Comparison of ENCODE assay signal across 31 cellular contexts in genomic region chr2:133489146-133489545, GRCh38.
"Had no signal": no experiment of that assay in that cellular context is flagged by ENCODE, and none has a peak within 500 bp of the region (broad histone marks: within the 10 kb centered on the region; RNA-seq: fewer than 3 reads in every experiment).

No MANE protein-coding gene starts in this region.

- ATAC-seq: activated CD4-positive, alpha-beta T cell treated with anti-CD3 and anti-CD28 coated beads for 36 hours; activated naive CD4-positive, alpha-beta T cell treated with anti-CD3 and anti-CD28 coated beads, Interleukin-2, amount 50 U/mL, for 72 hours; activated T-cell treated with anti-CD3 and anti-CD28 coated beads, Interleukin-2, amount 50 U/mL, for 72 hours; esophagus mucosa; T-helper 17 cell had no signal

- FAIRE-seq: endometrium, endothelial cell of umbilical vein, frontal cortex had no signal

- H3K27me3 ChIP-seq: ascending aorta, breast epithelium, cardiac muscle cell, colonic mucosa, heart left ventricle had no signal

- H3K4me3 Mint-ChIP-seq: activated CD4-positive, alpha-beta memory T cell treated with anti-CD3 and anti-CD28 coated beads for 36 hours; activated CD4-positive, alpha-beta T cell treated with anti-CD3 and anti-CD28 coated beads for 36 hours; activated CD4-positive, alpha-beta T cell treated with anti-CD3 and anti-CD28 coated beads, Interleukin-2, amount 10 ng/mL, durations not matched to agents 24 days and 14 days; activated naive CD4-positive, alpha-beta T cell treated with anti-CD3 and anti-CD28 coated beads, Interleukin-2, amount 10 ng/mL, durations not matched to agents 7 days and 5 days; activated naive CD8-positive, alpha-beta T cell treated with anti-CD3 and anti-CD28 coated beads, Interleukin-2, amount 10 ng/mL, durations not matched to agents 7 days and 5 days; activated T-cell treated with anti-CD3 and anti-CD28 coated beads, Interleukin-2, amount 50 U/mL, for 24 hours; activated T-cell treated with anti-CD3 and anti-CD28 coated beads, Interleukin-2, amount 50 U/mL, for 72 hours; brain; T-helper 17 cell; T-helper 2 cell treated with Interferon-gamma antibody and Interleukin-4, amounts not matched to agents 5 μg/mL and 100 μg/mL, for 36 hours had no signal

- H3K4me1 Mint-ChIP-seq: activated CD4-positive, alpha-beta T cell treated with anti-CD3 and anti-CD28 coated beads for 36 hours; activated CD4-positive, alpha-beta T cell treated with anti-CD3 and anti-CD28 coated beads, Interleukin-2, amount 10 ng/mL, durations not matched to agents 24 days and 14 days; activated naive CD4-positive, alpha-beta T cell treated with anti-CD3 and anti-CD28 coated beads, Interleukin-2, amount 10 ng/mL, durations not matched to agents 7 days and 5 days; activated naive CD8-positive, alpha-beta T cell treated with anti-CD3 and anti-CD28 coated beads, Interleukin-2, amount 10 ng/mL, durations not matched to agents 7 days and 5 days; T-helper 17 cell had no signal

- H3K9me3 Mint-ChIP-seq: activated naive CD4-positive, alpha-beta T cell treated with anti-CD3 and anti-CD28 coated beads, Interleukin-2, amount 10 ng/mL, durations not matched to agents 7 days and 5 days; activated naive CD8-positive, alpha-beta T cell treated with anti-CD3 and anti-CD28 coated beads, Interleukin-2, amount 10 ng/mL, durations not matched to agents 7 days and 5 days; T-helper 2 cell treated with Interferon-gamma antibody and Interleukin-4, amounts not matched to agents 5 μg/mL and 100 μg/mL, for 36 hours had no signal

- H3K9me3 ChIP-seq: ascending aorta, breast epithelium, colonic mucosa, heart left ventricle had no signal

- H3K27ac ChIP-seq: ascending aorta, breast epithelium, cardiac muscle cell, colonic mucosa, heart left ventricle had no signal

- H3K36me3 ChIP-seq: ascending aorta, breast epithelium, cardiac muscle cell, colonic mucosa, heart left ventricle had no signal

- H3K4me3 ChIP-seq: ascending aorta, breast epithelium, cardiac muscle cell, colonic mucosa, heart left ventricle had no signal

- H3K4me1 ChIP-seq: breast epithelium, colonic mucosa had no signal

- H3K27me3 Mint-ChIP-seq: activated CD4-positive, alpha-beta memory T cell treated with anti-CD3 and anti-CD28 coated beads for 36 hours; activated CD4-positive, alpha-beta T cell treated with anti-CD3 and anti-CD28 coated beads for 36 hours; activated CD4-positive, alpha-beta T cell treated with anti-CD3 and anti-CD28 coated beads, Interleukin-2, amount 10 ng/mL, durations not matched to agents 24 days and 14 days; activated naive CD4-positive, alpha-beta T cell treated with anti-CD3 and anti-CD28 coated beads, Interleukin-2, amount 10 ng/mL, durations not matched to agents 7 days and 5 days; activated naive CD8-positive, alpha-beta T cell treated with anti-CD3 and anti-CD28 coated beads, Interleukin-2, amount 10 ng/mL, durations not matched to agents 7 days and 5 days; activated T-cell treated with anti-CD3 and anti-CD28 coated beads, Interleukin-2, amount 50 U/mL, for 24 hours; T-helper 17 cell had no signal

- DNase-seq: activated CD4-positive, alpha-beta memory T cell treated with anti-CD3 and anti-CD28 coated beads for 36 hours; activated CD4-positive, alpha-beta T cell treated with anti-CD3 and anti-CD28 coated beads for 36 hours; activated CD4-positive, alpha-beta T cell treated with anti-CD3 and anti-CD28 coated beads, Interleukin-2, amount 10 ng/mL, durations not matched to agents 24 days and 14 days; activated CD4-positive, CD25-positive, alpha-beta regulatory T cell; activated CD4-positive, CD25-positive, alpha-beta regulatory T cell treated with anti-CD3 and anti-CD28 coated beads, Interleukin-2, amount 50 U/mL, for 72 hours; activated CD8-positive, alpha-beta memory T cell treated with anti-CD3 and anti-CD28 coated beads, Interleukin-2, amount 50 U/mL, for 48 hours; activated gamma-delta T cell; activated naive CD4-positive, alpha-beta T cell; activated naive CD4-positive, alpha-beta T cell treated with anti-CD3 and anti-CD28 coated beads, Interleukin-2, amount 10 ng/mL, durations not matched to agents 7 days and 5 days; activated naive CD8-positive, alpha-beta T cell treated with anti-CD3 and anti-CD28 coated beads, Interleukin-2, amount 10 ng/mL, durations not matched to agents 7 days and 5 days; activated T-cell treated with anti-CD3 and anti-CD28 coated beads for 4 hours; activated T-cell treated with anti-CD3 and anti-CD28 coated beads, Interleukin-2, amount 50 U/mL, for 24 hours; activated T-cell treated with anti-CD3 and anti-CD28 coated beads, Interleukin-2, amount 50 U/mL, for 72 hours; central memory CD4-positive, alpha-beta T cell; cerebellar nuclear complex; colonic mucosa; effector CD8-positive, alpha-beta T cell; foreskin fibroblast; heart left ventricle; T-helper 17 cell; T1000 had no signal

- H3K27ac Mint-ChIP-seq: activated CD4-positive, alpha-beta memory T cell treated with anti-CD3 and anti-CD28 coated beads for 36 hours; activated CD4-positive, alpha-beta T cell treated with anti-CD3 and anti-CD28 coated beads for 36 hours; activated CD4-positive, alpha-beta T cell treated with anti-CD3 and anti-CD28 coated beads, Interleukin-2, amount 10 ng/mL, durations not matched to agents 24 days and 14 days; activated naive CD4-positive, alpha-beta T cell treated with anti-CD3 and anti-CD28 coated beads, Interleukin-2, amount 10 ng/mL, durations not matched to agents 7 days and 5 days; activated naive CD4-positive, alpha-beta T cell treated with anti-CD3 and anti-CD28 coated beads, Interleukin-2, amount 50 U/mL, for 72 hours; activated naive CD8-positive, alpha-beta T cell treated with anti-CD3 and anti-CD28 coated beads, Interleukin-2, amount 10 ng/mL, durations not matched to agents 7 days and 5 days; activated T-cell treated with anti-CD3 and anti-CD28 coated beads, Interleukin-2, amount 50 U/mL, for 24 hours; activated T-cell treated with anti-CD3 and anti-CD28 coated beads, Interleukin-2, amount 50 U/mL, for 72 hours; T-helper 17 cell; T-helper 2 cell treated with Interferon-gamma antibody and Interleukin-4, amounts not matched to agents 5 μg/mL and 100 μg/mL, for 36 hours had no signal

- H3K36me3 Mint-ChIP-seq: activated CD4-positive, alpha-beta memory T cell treated with anti-CD3 and anti-CD28 coated beads for 36 hours; activated naive CD4-positive, alpha-beta T cell treated with anti-CD3 and anti-CD28 coated beads, Interleukin-2, amount 10 ng/mL, durations not matched to agents 7 days and 5 days; activated naive CD4-positive, alpha-beta T cell treated with anti-CD3 and anti-CD28 coated beads, Interleukin-2, amount 50 U/mL, for 72 hours; activated naive CD8-positive, alpha-beta T cell treated with anti-CD3 and anti-CD28 coated beads, Interleukin-2, amount 10 ng/mL, durations not matched to agents 7 days and 5 days; brain had no signal
